Comparison of ENCODE assay signal across 15 cellular contexts in genomic region chr12:52054231-52054837, GRCh38. TPM values are rescaled to one million over a fixed set of nuclear protein-coding genes. Genes with fewer than 3 reads are reported as not detected.
DNase-seq lines count a peak whose midpoint lies in the region; ATAC-seq lines count a peak whose summit lies in the region.
"Had no signal": no experiment of that assay in that cellular context is flagged by ENCODE, and none has a peak within 500 bp of the region (broad histone marks: within the 10 kb centered on the region; RNA-seq: fewer than 3 reads in every experiment).

No MANE protein-coding gene starts in this region.

- no peak for DNase-seq in activated naive CD4-positive, alpha-beta T cell treated with anti-CD3 and anti-CD28 coated beads, Interleukin-2, amount 50 U/mL, for 72 hours (ENCODE audit: low spot score in 2 of 2)
- no peak for DNase-seq in activated naive CD4-positive, alpha-beta T cell (lab: John Stamatoyannopoulos, UW)
- DNase-seq in activated naive CD8-positive, alpha-beta T cell treated with anti-CD3 and anti-CD28 coated beads, Interleukin-2, amount 10 ng/mL, durations not matched to agents 7 days and 5 days, result no peak
- DNase-seq in HUDEP-2 (lab: John Stamatoyannopoulos, UW; ENCODE audit: unreplicated experiment in 76 of 76) (no peak), H4 (ENCODE audit: low spot score) (no peak)
- no peak for DNase-seq in stimulated activated CD4-positive, alpha-beta T cell treated with anti-CD3 and anti-CD28 coated beads, Interleukin-4, amount 100 ng/mL, for 1 hour
- DNase-seq: activated CD8-positive, alpha-beta memory T cell treated with anti-CD3 and anti-CD28 coated beads, Interleukin-2, amount 50 U/mL, for 4 hours; DMS153; SJCRH30 had no signal

- H3K9me3 ChIP-seq in muscle layer of duodenum (ENCODE audit: control insufficient read depth in 1 of 2, low read length in 2 of 2), result no peaks in the 10 kb centered on the region
- H3K9me3 ChIP-seq: body of pancreas, right lobe of liver, SJCRH30 had no signal

- peaks cover 2% of the 10 kb centered on the region for H3K27me3 Mint-ChIP-seq in activated naive CD8-positive, alpha-beta T cell treated with anti-CD3 and anti-CD28 coated beads, Interleukin-2, amount 10 ng/mL, durations not matched to agents 7 days and 5 days

- no peak for ATAC-seq in activated naive CD4-positive, alpha-beta T cell treated with anti-CD3 and anti-CD28 coated beads, Interleukin-2, amount 50 U/mL, for 72 hours
- no peak for ATAC-seq in activated naive CD8-positive, alpha-beta T cell treated with anti-CD3 and anti-CD28 coated beads, Interleukin-2, amount 10 ng/mL, durations not matched to agents 7 days and 5 days (ENCODE audit: low read depth)
- ATAC-seq: body of pancreas, right lobe of liver had no signal

- H3K27ac ChIP-seq in muscle layer of duodenum (ENCODE audit: low read length) (peak overlapping the region; percentile 39), temporal lobe (ENCODE audit: low read depth, low read length) (peak overlapping the region; percentile 6)
- H3K27ac ChIP-seq: right lobe of liver, SJCRH30 had no signal

- peak overlapping the region; percentile 14 to 98 for H3K27ac Mint-ChIP-seq in activated naive CD4-positive, alpha-beta T cell treated with anti-CD3 and anti-CD28 coated beads, Interleukin-2, amount 50 U/mL, for 72 hours
- peak overlapping the region; percentile 67 for H3K27ac Mint-ChIP-seq in activated naive CD8-positive, alpha-beta T cell treated with anti-CD3 and anti-CD28 coated beads, Interleukin-2, amount 10 ng/mL, durations not matched to agents 7 days and 5 days

- peak overlapping the region; percentile 76 to 94 for H3K4me3 ChIP-seq in muscle layer of duodenum (ENCODE audit: low read depth in 1 of 2, low read length in 2 of 2)
- H3K4me3 ChIP-seq: body of pancreas, right lobe of liver, SJCRH30 had no signal

- H3K36me3 ChIP-seq in muscle layer of duodenum (ENCODE audit: control insufficient read depth in 1 of 2, insufficient read depth in 2 of 2, low read length in 2 of 2), result peaks cover 51 to 55% of the 10 kb centered on the region in 2 donors
- H3K36me3 ChIP-seq: right lobe of liver had no signal

- peaks cover 8 to 31% of the 10 kb centered on the region in 2 donors for H3K4me1 ChIP-seq in muscle layer of duodenum (ENCODE audit: control insufficient read depth in 1 of 2, insufficient read depth in 2 of 2, low read length in 2 of 2)

- H3K4me1 Mint-ChIP-seq in activated naive CD8-positive, alpha-beta T cell treated with anti-CD3 and anti-CD28 coated beads, Interleukin-2, amount 10 ng/mL, durations not matched to agents 7 days and 5 days, result peaks cover 28% of the 10 kb centered on the region

- no peak overlapping the region for H3K4me3 Mint-ChIP-seq in activated naive CD8-positive, alpha-beta T cell treated with anti-CD3 and anti-CD28 coated beads, Interleukin-2, amount 10 ng/mL, durations not matched to agents 7 days and 5 days

- POLR2A ChIA-PET in activated naive CD8-positive, alpha-beta T cell treated with anti-CD3 and anti-CD28 coated beads, Interleukin-2, amount 10 ng/mL, durations not matched to agents 7 days and 5 days (lab: Charles Lee), result interaction anchor here (2.4 to 4.8 kb wide), 2 partner anchors 15 to 31 kb away, joined by 11 to 63 read pairs; partner anchors contain the start of gene ATG101

- peaks cover 6 to 29% of the 10 kb centered on the region in 2 donors for H3K36me3 Mint-ChIP-seq in activated naive CD4-positive, alpha-beta T cell treated with anti-CD3 and anti-CD28 coated beads, Interleukin-2, amount 50 U/mL, for 72 hours
- peaks cover 2% of the 10 kb centered on the region for H3K36me3 Mint-ChIP-seq in activated naive CD8-positive, alpha-beta T cell treated with anti-CD3 and anti-CD28 coated beads, Interleukin-2, amount 10 ng/mL, durations not matched to agents 7 days and 5 days

- H3K9me3 Mint-ChIP-seq in activated naive CD4-positive, alpha-beta T cell treated with anti-CD3 and anti-CD28 coated beads, Interleukin-2, amount 50 U/mL, for 72 hours, result no peaks in the 10 kb centered on the region
- no peaks in the 10 kb centered on the region for H3K9me3 Mint-ChIP-seq in activated naive CD8-positive, alpha-beta T cell treated with anti-CD3 and anti-CD28 coated beads, Interleukin-2, amount 10 ng/mL, durations not matched to agents 7 days and 5 days

- no peaks in the 10 kb centered on the region for H3K27me3 ChIP-seq in muscle layer of duodenum (ENCODE audit: low read depth, low read length)
- H3K27me3 ChIP-seq: body of pancreas, right lobe of liver, SJCRH30 had no signal

RNA-seq across cellular contexts. Expression of gene NR4A1, which starts 3.1 kb away (rescaled TPM):
- 10 to 100 TPM; 29.8 to 76.0 TPM for total RNA-seq in activated naive CD4-positive, alpha-beta T cell treated with anti-CD3 and anti-CD28 coated beads, Interleukin-2, amount 50 U/mL, for 72 hours
- 1 to 10 TPM; 8.6 to 8.8 TPM for total RNA-seq in activated naive CD8-positive, alpha-beta T cell treated with anti-CD3 and anti-CD28 coated beads, Interleukin-2, amount 10 ng/mL, durations not matched to agents 7 days and 5 days
- total RNA-seq in temporal lobe, result 10.1 TPM
- total RNA-seq in H4 (2014; rRNA removed; shearing (Covaris generic)), result 0.16 and 0.54 TPM in 2 replicates

RNA-seq across cellular contexts. Expression of gene ATG101, which starts 15.4 kb away (rescaled TPM):
- total RNA-seq in activated naive CD4-positive, alpha-beta T cell treated with anti-CD3 and anti-CD28 coated beads, Interleukin-2, amount 50 U/mL, for 72 hours, result 10 to 100 TPM; 28.5 to 46.8 TPM
- 10 to 100 TPM; 25.2 to 28.8 TPM for total RNA-seq in activated naive CD8-positive, alpha-beta T cell treated with anti-CD3 and anti-CD28 coated beads, Interleukin-2, amount 10 ng/mL, durations not matched to agents 7 days and 5 days
- total RNA-seq in temporal lobe, result 15.0 TPM
- 57.5 and 63.0 TPM in 2 replicates for total RNA-seq in H4 (2014; rRNA removed; shearing (Covaris generic))

RNA-seq across cellular contexts. Expression of gene SMIM41, which starts 25.2 kb away (rescaled TPM):
- not detected for total RNA-seq in activated naive CD4-positive, alpha-beta T cell treated with anti-CD3 and anti-CD28 coated beads, Interleukin-2, amount 50 U/mL, for 72 hours
- not detected for total RNA-seq in activated naive CD8-positive, alpha-beta T cell treated with anti-CD3 and anti-CD28 coated beads, Interleukin-2, amount 10 ng/mL, durations not matched to agents 7 days and 5 days
- total RNA-seq in temporal lobe, result not detected
- not detected in 2 replicates for total RNA-seq in H4 (2014; rRNA removed; shearing (Covaris generic))
- total RNA-seq: glomerular endothelial cell, kidney epithelial cell, right lobe of liver, SJCRH30 had no signal

RNA-seq across cellular contexts. Expression of gene TAMALIN, which starts 47.6 kb away (rescaled TPM):
- 10 to 100 TPM in 1 of 2 donors, 1 to 10 TPM in 1; 9.9 to 32.9 TPM for total RNA-seq in activated naive CD4-positive, alpha-beta T cell treated with anti-CD3 and anti-CD28 coated beads, Interleukin-2, amount 50 U/mL, for 72 hours
- 10 to 100 TPM; 17.1 to 19.9 TPM for total RNA-seq in activated naive CD8-positive, alpha-beta T cell treated with anti-CD3 and anti-CD28 coated beads, Interleukin-2, amount 10 ng/mL, durations not matched to agents 7 days and 5 days
- total RNA-seq in temporal lobe, result 1.5 TPM
- total RNA-seq in H4 (2014; rRNA removed; shearing (Covaris generic)), result 0.35 and 1.8 TPM in 2 replicates
